ENCODE assay signal across 24 cellular contexts in the genomic region with DNA sequence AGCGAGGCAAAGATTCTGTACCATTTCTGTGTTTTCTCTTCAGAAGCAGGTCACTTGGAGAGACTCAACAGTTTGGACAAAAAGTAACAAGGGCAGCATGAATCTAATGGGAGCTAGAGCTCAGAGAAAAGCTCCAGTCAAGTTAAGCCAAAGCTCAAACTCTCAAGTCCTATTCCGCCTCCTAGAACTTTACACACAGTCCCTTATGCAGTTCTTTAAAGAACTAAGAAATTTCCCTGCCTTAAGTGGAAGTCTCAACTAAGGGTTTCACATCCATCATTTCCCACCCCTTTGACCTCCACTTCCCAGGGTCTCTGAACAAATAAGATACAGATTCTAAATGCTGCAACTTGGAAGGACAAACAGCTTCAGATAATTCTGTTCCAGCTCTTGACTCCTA.
DNase-seq lines count a peak whose midpoint lies in the region; ATAC-seq and TF ChIP-seq lines count a peak whose summit lies in the region.
"Had no signal": no experiment of that assay in that cellular context is flagged by ENCODE, and none has a peak within 500 bp of the region (broad histone marks: within the 10 kb centered on the region; RNA-seq: fewer than 3 reads in every experiment).

No MANE protein-coding gene starts in this region.

- DNase-seq in T-helper 1 cell (no peak), GM23338 (ENCODE audit: low spot score) (no peak), dorsolateral prefrontal cortex (no peak), neural crest cell (ENCODE audit: low read depth, low spot score) (no peak), AG08395 (ENCODE audit: low spot score) (no peak), NCI-H524 (lab: John Stamatoyannopoulos, UW) (no peak), NCI-H526 (lab: John Stamatoyannopoulos, UW) (no peak)
- DNase-seq: activated CD4-positive, alpha-beta T cell treated with anti-CD3 and anti-CD28 coated beads for 4 hours; CD4-positive, alpha-beta T cell; central memory CD4-positive, alpha-beta T cell; DMS 273 treated with DMSO at 0.1 percent for 48 hours; HFFc6; kidney; MM.1S; NCI-H1417 treated with DMSO at 0.1 percent for 48 hours; NCI-H345; sigmoid colon; stimulated activated CD4-positive, alpha-beta T cell treated with anti-CD3 and anti-CD28 coated beads, Interleukin-4, amount 100 ng/mL, for 24 hours had no signal

- H4K20me1 ChIP-seq in GM23338 (replicated peaks; ENCODE audit: insufficient read depth), result no peaks in the 10 kb centered on the region

- ATAC-seq in GM23338, result no peak
- ATAC-seq: stimulated activated memory B cell treated with anti-CD40 and anti-IgM and Interleukin-4, amounts not matched to agents 10 μg/mL and 1 μg/mL and 100 μg/mL, for 72 hours had no signal

- H3F3A ChIP-seq in GM23338 (replicated peaks; ENCODE audit: low read depth), result no peaks in the 10 kb centered on the region

- intact Hi-C loops in dorsolateral prefrontal cortex (cut with DNase I), result loop anchor here (10.0 kb wide), 3 partner anchors 245 to 325 kb away; a partner anchor contains a TSS

- H3K27me3 ChIP-seq in GM23338 (ENCODE audit: insufficient read depth), result no peaks in the 10 kb centered on the region
- H3K27me3 ChIP-seq in dorsolateral prefrontal cortex, result no peaks in the 10 kb centered on the region
- H3K27me3 ChIP-seq: sigmoid colon, suprapubic skin had no signal

- H3K36me3 Mint-ChIP-seq in T-helper 1 cell treated with Interleukin-12 subunit alpha and Interleukin-12 subunit beta and Interleukin-4 antibody, amounts not matched to agents 30 μg/mL and 1 μg/mL, for 36 hours (ENCODE audit: low read depth), result peaks cover 19% of the 10 kb centered on the region
- H3K36me3 Mint-ChIP-seq in GM23338 (ENCODE audit: low read depth), result peaks cover 12% of the 10 kb centered on the region; the same call in 2 of the 3 replicates
- H3K36me3 Mint-ChIP-seq in neural crest cell (ENCODE audit: low read depth), result peaks cover 4% of the 10 kb centered on the region

- no peaks in the 10 kb centered on the region for H3K4me1 Mint-ChIP-seq in T-helper 1 cell treated with Interleukin-12 subunit alpha and Interleukin-12 subunit beta and Interleukin-4 antibody, amounts not matched to agents 30 μg/mL and 1 μg/mL, for 36 hours (ENCODE audit: low read depth)
- H3K4me1 Mint-ChIP-seq in GM23338 (peaks cover 7% of the 10 kb centered on the region; the same call in 2 of the 3 replicates), neural crest cell (no peaks in the 10 kb centered on the region)
- H3K4me1 Mint-ChIP-seq: stimulated activated memory B cell treated with anti-CD40 and anti-IgM and Interleukin-4, amounts not matched to agents 10 μg/mL and 1 μg/mL and 100 μg/mL, for 72 hours had no signal

- H3K4me3 ChIP-seq in GM23338 (no peak overlapping the region), dorsolateral prefrontal cortex (peak overlapping the region in 29 of 59 donors; percentile 0 to 48 (median 23))
- H3K4me3 ChIP-seq: sigmoid colon, suprapubic skin had no signal

- H3K9me3 Mint-ChIP-seq in T-helper 1 cell treated with Interleukin-12 subunit alpha and Interleukin-12 subunit beta and Interleukin-4 antibody, amounts not matched to agents 30 μg/mL and 1 μg/mL, for 36 hours, result no peaks in the 10 kb centered on the region
- no peaks in the 10 kb centered on the region for H3K9me3 Mint-ChIP-seq in GM23338
- H3K9me3 Mint-ChIP-seq in neural crest cell, result no peaks in the 10 kb centered on the region
- H3K9me3 Mint-ChIP-seq: CD4-positive, alpha-beta T cell; HFFc6; stimulated activated memory B cell treated with anti-CD40 and anti-IgM and Interleukin-4, amounts not matched to agents 10 μg/mL and 1 μg/mL and 100 μg/mL, for 72 hours had no signal

- H3K4me3 Mint-ChIP-seq in T-helper 1 cell treated with Interleukin-12 subunit alpha and Interleukin-12 subunit beta and Interleukin-4 antibody, amounts not matched to agents 30 μg/mL and 1 μg/mL, for 36 hours, result no peak overlapping the region
- H3K4me3 Mint-ChIP-seq in GM23338 (no peak overlapping the region), neural crest cell (no peak overlapping the region)
- H3K4me3 Mint-ChIP-seq: activated naive CD8-positive, alpha-beta T cell; CD4-positive, alpha-beta T cell; HFFc6; stimulated activated memory B cell treated with anti-CD40 and anti-IgM and Interleukin-4, amounts not matched to agents 10 μg/mL and 1 μg/mL and 100 μg/mL, for 72 hours had no signal

- H3K9me2 ChIP-seq in GM23338 (ENCODE audit: insufficient read depth), result no peaks in the 10 kb centered on the region

- no peaks in the 10 kb centered on the region for H3K79me2 ChIP-seq in GM23338 (replicated peaks; ENCODE audit: insufficient read depth)

- H3K27me3 Mint-ChIP-seq in T-helper 1 cell treated with Interleukin-12 subunit alpha and Interleukin-12 subunit beta and Interleukin-4 antibody, amounts not matched to agents 30 μg/mL and 1 μg/mL, for 36 hours (ENCODE audit: low read depth), result no peaks in the 10 kb centered on the region
- H3K27me3 Mint-ChIP-seq in GM23338 (ENCODE audit: insufficient read depth, low read depth, poor library complexity), result no peaks in the 10 kb centered on the region
- no peaks in the 10 kb centered on the region for H3K27me3 Mint-ChIP-seq in neural crest cell (ENCODE audit: low read depth)
- H3K27me3 Mint-ChIP-seq: activated naive CD8-positive, alpha-beta T cell; CD4-positive, alpha-beta T cell; stimulated activated memory B cell treated with anti-CD40 and anti-IgM and Interleukin-4, amounts not matched to agents 10 μg/mL and 1 μg/mL and 100 μg/mL, for 72 hours had no signal

- H3K4me1 ChIP-seq in GM23338 (ENCODE audit: insufficient read depth), result peaks cover 14% of the 10 kb centered on the region; the same call in 1 of the 2 replicates
- H3K4me1 ChIP-seq: sigmoid colon, suprapubic skin had no signal

- H3K27ac ChIP-seq in GM23338 (ENCODE audit: low read depth) (0 out of 2 replicates have a peak overlapping the region, but pooled peaks have one; percentile 12), dorsolateral prefrontal cortex (peak overlapping the region in 32 of 59 donors; percentile 4 to 67 (median 30))
- H3K27ac ChIP-seq: 22Rv1, KMS-11, sigmoid colon, suprapubic skin had no signal

- peak overlapping the region; percentile 23 for H3K27ac Mint-ChIP-seq in T-helper 1 cell treated with Interleukin-12 subunit alpha and Interleukin-12 subunit beta and Interleukin-4 antibody, amounts not matched to agents 30 μg/mL and 1 μg/mL, for 36 hours
- H3K27ac Mint-ChIP-seq in GM23338, result no peak overlapping the region
- H3K27ac Mint-ChIP-seq in neural crest cell (ENCODE audit: unreplicated experiment), result peak overlapping the region; percentile 31
- H3K27ac Mint-ChIP-seq: activated naive CD8-positive, alpha-beta T cell; CD4-positive, alpha-beta T cell; HFFc6; stimulated activated memory B cell treated with anti-CD40 and anti-IgM and Interleukin-4, amounts not matched to agents 10 μg/mL and 1 μg/mL and 100 μg/mL, for 72 hours had no signal

- H3K36me3 ChIP-seq in GM23338 (ENCODE audit: insufficient read depth), result no peaks in the 10 kb centered on the region

- no peak for TF ChIP-seq CTCF in GM23338 (conservative IDR thresholded peaks at IDR 0.05; ENCODE audit: low read depth in 2 of 2)
- TF ChIP-seq CTCF in dorsolateral prefrontal cortex (IDR thresholded peaks at IDR 0.05 in 54 of 56, conservative IDR thresholded peaks at IDR 0.05 in 2 of 56; ENCODE audit: low read depth in 1 of 56, partially characterized antibody in 56 of 56), result no peak
- TF ChIP-seq CTCF in neural crest cell (conservative IDR thresholded peaks at IDR 0.05), result no peak

- no peak overlapping the region for H2AFZ ChIP-seq in GM23338

- no peak overlapping the region for H3K4me2 ChIP-seq in GM23338
- H3K4me2 ChIP-seq: KMS-11 had no signal

TF ChIP-seq in GM23338, 12 proteins besides CTCF, POLR2A, EP300 and RAD21 (continues in another document):
- TF ChIP-seq STAT1 (IDR thresholded peaks at IDR 0.05; ENCODE audit: unreplicated experiment), result no peak
- TF ChIP-seq ZNF114 (CRISPR knock-in tag; IDR thresholded peaks at IDR 0.05), result no peak
